ENCODE assay signal across 8 cellular contexts in the genomic region with DNA sequence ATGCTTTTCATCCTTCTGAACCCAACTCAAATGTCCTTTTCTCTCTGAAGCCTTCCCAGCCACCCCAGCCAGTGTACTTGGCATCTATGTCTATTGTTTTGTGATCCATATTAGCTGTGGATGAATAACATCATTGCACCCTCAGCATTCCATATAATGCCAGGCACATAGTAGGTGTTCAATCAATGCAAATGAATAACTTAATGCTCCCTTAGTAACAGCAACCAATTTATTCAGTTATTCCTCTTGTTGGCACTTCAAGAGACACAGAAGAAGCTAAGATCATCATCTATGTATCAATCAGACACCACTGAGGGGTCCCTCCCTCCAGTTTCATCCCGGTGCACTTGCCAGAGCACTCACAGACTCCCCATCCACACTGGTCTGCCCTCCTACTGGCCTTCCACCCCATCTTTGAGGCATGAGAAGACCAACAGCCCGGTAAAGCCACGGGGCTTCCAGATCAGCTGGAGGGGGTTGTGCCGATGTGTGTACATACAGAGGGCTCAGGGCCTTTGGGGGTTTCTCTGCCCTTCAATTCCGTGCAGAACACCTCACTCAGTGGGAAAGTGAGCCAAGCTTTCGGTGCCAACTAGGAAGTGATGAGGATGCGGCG. TPM values are rescaled to one million over a fixed set of nuclear protein-coding genes. Genes with fewer than 3 reads are reported as not detected.
DNase-seq lines count a peak whose midpoint lies in the region; ATAC-seq, FAIRE-seq and TF ChIP-seq lines count a peak whose summit lies in the region.

No MANE protein-coding gene starts in this region.

- H3K36me3 ChIP-seq in liver (ENCODE audit: control insufficient read depth in 4 of 4, insufficient read depth in 3 of 4, low read depth in 1 of 4, low read length in 3 of 4) (peaks cover 0 to 3% (median 1%) of the 10 kb centered on the region in 4 donors), thymus (ENCODE audit: control insufficient read depth, insufficient read depth) (peaks cover 29% of the 10 kb centered on the region)

- no peak for FAIRE-seq in GM19239 (lab: Jason Lieb, UNC)

- H3K27ac ChIP-seq in angular gyrus (ENCODE audit: low read depth, low read length) (peak overlapping the region; percentile 91), liver (ENCODE audit: low read depth in 1 of 2, low read length in 2 of 2) (peak overlapping the region; percentile 63 to 91), thymus (ENCODE audit: low read depth) (peak overlapping the region; percentile 99)

- peak overlapping the region; percentile 61 for H3K27ac Mint-ChIP-seq in activated T-cell treated with anti-CD3 and anti-CD28 coated beads, Interleukin-2, amount 50 U/mL, for 72 hours

- no peak for TF ChIP-seq RAD21 in liver (IDR thresholded peaks at IDR 0.05)

- peak in 1 of 2 donors; percentile 36 for DNase-seq in activated T-cell treated with anti-CD3 and anti-CD28 coated beads, Interleukin-2, amount 50 U/mL, for 72 hours
- DNase-seq in activated T-cell treated with anti-CD3 and anti-CD28 coated beads for 4 hours (no peak), hepatic stellate cell (ENCODE audit: low spot score) (no peak), GM19239 (ENCODE audit: insufficient read length, low spot score) (no peak), GM19238 (ENCODE audit: insufficient read length, low spot score) (no peak)

- peaks cover 4 to 12% of the 10 kb centered on the region in 2 donors for H3K36me3 Mint-ChIP-seq in activated T-cell treated with anti-CD3 and anti-CD28 coated beads, Interleukin-2, amount 50 U/mL, for 72 hours (ENCODE audit: insufficient read depth in 2 of 2)

- H3K27me3 Mint-ChIP-seq in activated T-cell treated with anti-CD3 and anti-CD28 coated beads, Interleukin-2, amount 50 U/mL, for 72 hours (ENCODE audit: low read depth): no peaks in the 10 kb centered on the region

- peak overlapping the region; percentile 95 for H3K4me3 Mint-ChIP-seq in activated T-cell treated with anti-CD3 and anti-CD28 coated beads, Interleukin-2, amount 50 U/mL, for 72 hours

- no peak for TF ChIP-seq CTCF in liver (IDR thresholded peaks at IDR 0.05; ENCODE audit: low read depth, low read length, missing input control)

- no peaks in the 10 kb centered on the region for H3K9me3 Mint-ChIP-seq in activated T-cell treated with anti-CD3 and anti-CD28 coated beads, Interleukin-2, amount 50 U/mL, for 72 hours

- H3K27me3 ChIP-seq in liver (ENCODE audit: control insufficient read depth in 4 of 4, insufficient read depth in 4 of 4, low read length in 3 of 4) (no peaks in the 10 kb centered on the region), thymus (ENCODE audit: control insufficient read depth, insufficient read depth) (no peaks in the 10 kb centered on the region)

- H3K4me1 Mint-ChIP-seq in activated T-cell treated with anti-CD3 and anti-CD28 coated beads, Interleukin-2, amount 50 U/mL, for 72 hours (ENCODE audit: low read depth): peaks cover 88% of the 10 kb centered on the region

- H3K4me3 ChIP-seq in liver (ENCODE audit: low read depth in 1 of 3, low read length in 3 of 3): peak overlapping the region; percentile 50 to 76 (median 70)
- H3K4me3 ChIP-seq in thymus (ENCODE audit: low read length): peak overlapping the region; percentile 99

- WGBS in liver: 7% methylated on average over 8 of the region's 8 CpGs
- WGBS in thymus: 2% methylated on average over 8 of the region's 8 CpGs

- H3K9ac ChIP-seq in liver (ENCODE audit: low read depth in 1 of 2, low read length in 2 of 2): peak overlapping the region in 1 of 2 donors; percentile 87

- H3K9me3 ChIP-seq in liver (ENCODE audit: control insufficient read depth in 4 of 4, low read length in 3 of 4) (no peaks in the 10 kb centered on the region), thymus (ENCODE audit: control insufficient read depth) (no peaks in the 10 kb centered on the region)

- ATAC-seq in activated T-cell treated with anti-CD3 and anti-CD28 coated beads, Interleukin-2, amount 50 U/mL, for 72 hours (replicated peaks in 1 of 2): peak; percentile 0 to 2

- H3K4me1 ChIP-seq in liver (ENCODE audit: control insufficient read depth in 4 of 4, insufficient read depth in 4 of 4, low read length in 3 of 4) (peaks cover 1 to 55% (median 33%) of the 10 kb centered on the region in 4 donors), thymus (ENCODE audit: control insufficient read depth, insufficient read depth, low read length) (peaks cover 30% of the 10 kb centered on the region)

TF ChIP-seq in liver, 16 proteins besides CTCF, POLR2A, EP300 and RAD21:
- TF ChIP-seq JUND (IDR thresholded peaks at IDR 0.05): no peak
- TF ChIP-seq MAX (IDR thresholded peaks at IDR 0.05): no peak
- TF ChIP-seq, protein P1, sequence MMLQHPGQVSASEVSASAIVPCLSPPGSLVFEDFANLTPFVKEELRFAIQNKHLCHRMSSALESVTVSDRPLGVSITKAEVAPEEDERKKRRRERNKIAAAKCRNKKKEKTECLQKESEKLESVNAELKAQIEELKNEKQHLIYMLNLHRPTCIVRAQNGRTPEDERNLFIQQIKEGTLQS (IDR thresholded peaks at IDR 0.05): no peak
- TF ChIP-seq EGR1 (IDR thresholded peaks at IDR 0.05; ENCODE audit: low read depth in 2 of 2): no peak
- TF ChIP-seq HNF4G (IDR thresholded peaks at IDR 0.05): no peak
- no peak for TF ChIP-seq HNF4A (conservative IDR thresholded peaks at IDR 0.05)
- TF ChIP-seq NR2F2 (IDR thresholded peaks at IDR 0.05): no peak
- no peak for TF ChIP-seq TAF1 (conservative IDR thresholded peaks at IDR 0.05)
- no peak for TF ChIP-seq GABPA (IDR thresholded peaks at IDR 0.05 in 1 of 2, conservative IDR thresholded peaks at IDR 0.05 in 1 of 2)
- TF ChIP-seq RXRA (IDR thresholded peaks at IDR 0.05): no peak
- no peak for TF ChIP-seq YY1 (IDR thresholded peaks at IDR 0.05)
- no peak for TF ChIP-seq FOXA2 (IDR thresholded peaks at IDR 0.05)
- no peak for TF ChIP-seq SP1 (IDR thresholded peaks at IDR 0.05)
- no peak for TF ChIP-seq FOXA1 (IDR thresholded peaks at IDR 0.05)
- TF ChIP-seq, protein P2, sequence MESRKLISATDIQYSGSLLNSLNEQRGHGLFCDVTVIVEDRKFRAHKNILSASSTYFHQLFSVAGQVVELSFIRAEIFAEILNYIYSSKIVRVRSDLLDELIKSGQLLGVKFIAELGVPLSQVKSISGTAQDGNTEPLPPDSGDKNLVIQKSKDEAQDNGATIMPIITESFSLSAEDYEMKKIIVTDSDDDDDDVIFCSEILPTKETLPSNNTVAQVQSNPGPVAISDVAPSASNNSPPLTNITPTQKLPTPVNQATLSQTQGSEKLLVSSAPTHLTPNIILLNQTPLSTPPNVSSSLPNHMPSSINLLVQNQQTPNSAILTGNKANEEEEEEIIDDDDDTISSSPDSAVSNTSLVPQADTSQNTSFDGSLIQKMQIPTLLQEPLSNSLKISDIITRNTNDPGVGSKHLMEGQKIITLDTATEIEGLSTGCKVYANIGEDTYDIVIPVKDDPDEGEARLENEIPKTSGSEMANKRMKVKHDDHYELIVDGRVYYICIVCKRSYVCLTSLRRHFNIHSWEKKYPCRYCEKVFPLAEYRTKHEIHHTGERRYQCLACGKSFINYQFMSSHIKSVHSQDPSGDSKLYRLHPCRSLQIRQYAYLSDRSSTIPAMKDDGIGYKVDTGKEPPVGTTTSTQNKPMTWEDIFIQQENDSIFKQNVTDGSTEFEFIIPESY (IDR thresholded peaks at IDR 0.05): no peak
- TF ChIP-seq, protein P3, sequence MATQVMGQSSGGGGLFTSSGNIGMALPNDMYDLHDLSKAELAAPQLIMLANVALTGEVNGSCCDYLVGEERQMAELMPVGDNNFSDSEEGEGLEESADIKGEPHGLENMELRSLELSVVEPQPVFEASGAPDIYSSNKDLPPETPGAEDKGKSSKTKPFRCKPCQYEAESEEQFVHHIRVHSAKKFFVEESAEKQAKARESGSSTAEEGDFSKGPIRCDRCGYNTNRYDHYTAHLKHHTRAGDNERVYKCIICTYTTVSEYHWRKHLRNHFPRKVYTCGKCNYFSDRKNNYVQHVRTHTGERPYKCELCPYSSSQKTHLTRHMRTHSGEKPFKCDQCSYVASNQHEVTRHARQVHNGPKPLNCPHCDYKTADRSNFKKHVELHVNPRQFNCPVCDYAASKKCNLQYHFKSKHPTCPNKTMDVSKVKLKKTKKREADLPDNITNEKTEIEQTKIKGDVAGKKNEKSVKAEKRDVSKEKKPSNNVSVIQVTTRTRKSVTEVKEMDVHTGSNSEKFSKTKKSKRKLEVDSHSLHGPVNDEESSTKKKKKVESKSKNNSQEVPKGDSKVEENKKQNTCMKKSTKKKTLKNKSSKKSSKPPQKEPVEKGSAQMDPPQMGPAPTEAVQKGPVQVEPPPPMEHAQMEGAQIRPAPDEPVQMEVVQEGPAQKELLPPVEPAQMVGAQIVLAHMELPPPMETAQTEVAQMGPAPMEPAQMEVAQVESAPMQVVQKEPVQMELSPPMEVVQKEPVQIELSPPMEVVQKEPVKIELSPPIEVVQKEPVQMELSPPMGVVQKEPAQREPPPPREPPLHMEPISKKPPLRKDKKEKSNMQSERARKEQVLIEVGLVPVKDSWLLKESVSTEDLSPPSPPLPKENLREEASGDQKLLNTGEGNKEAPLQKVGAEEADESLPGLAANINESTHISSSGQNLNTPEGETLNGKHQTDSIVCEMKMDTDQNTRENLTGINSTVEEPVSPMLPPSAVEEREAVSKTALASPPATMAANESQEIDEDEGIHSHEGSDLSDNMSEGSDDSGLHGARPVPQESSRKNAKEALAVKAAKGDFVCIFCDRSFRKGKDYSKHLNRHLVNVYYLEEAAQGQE (IDR thresholded peaks at IDR 0.05): no peak
TF ChIP-seq in liver: peak in this region for 0.

RNA-seq across cellular contexts. Expression of gene TAF8, which starts 2.4 kb away (rescaled TPM):
- total RNA-seq in activated T-cell treated with anti-CD3 and anti-CD28 coated beads, Interleukin-2, amount 50 U/mL, for 72 hours: 10 to 100 TPM; 62.6 to 70.4 TPM
- total RNA-seq in liver: 10 to 100 TPM in 1 of 2 donors, 1 to 10 TPM in 1; 9.0 to 11.3 TPM
- polyA plus RNA-seq in liver (1 to 10 TPM; 3.9 to 5.9 TPM), thymus (13.0 TPM)

Comparison
In these comparisons a context has a peak if more than half of its experiments do, and no peak if none do; other contexts are left out.
1. RNA of gene TAF8, which starts 2.4 kb away (total RNA-seq): 62.6 to 70.4 TPM in activated T-cell treated with anti-CD3 and anti-CD28 coated beads, Interleukin-2, amount 50 U/mL, for 72 hours; 9.0 to 11.3 TPM in liver; every median in the first group is over 4 times any median in the second.
2. Peak in every context shown above with its lines, with median percentiles within 50 percentile points of each other: H3K27ac ChIP-seq.